Comparison of ENCODE assay signal across 1 cellular context in the genomic region with DNA sequence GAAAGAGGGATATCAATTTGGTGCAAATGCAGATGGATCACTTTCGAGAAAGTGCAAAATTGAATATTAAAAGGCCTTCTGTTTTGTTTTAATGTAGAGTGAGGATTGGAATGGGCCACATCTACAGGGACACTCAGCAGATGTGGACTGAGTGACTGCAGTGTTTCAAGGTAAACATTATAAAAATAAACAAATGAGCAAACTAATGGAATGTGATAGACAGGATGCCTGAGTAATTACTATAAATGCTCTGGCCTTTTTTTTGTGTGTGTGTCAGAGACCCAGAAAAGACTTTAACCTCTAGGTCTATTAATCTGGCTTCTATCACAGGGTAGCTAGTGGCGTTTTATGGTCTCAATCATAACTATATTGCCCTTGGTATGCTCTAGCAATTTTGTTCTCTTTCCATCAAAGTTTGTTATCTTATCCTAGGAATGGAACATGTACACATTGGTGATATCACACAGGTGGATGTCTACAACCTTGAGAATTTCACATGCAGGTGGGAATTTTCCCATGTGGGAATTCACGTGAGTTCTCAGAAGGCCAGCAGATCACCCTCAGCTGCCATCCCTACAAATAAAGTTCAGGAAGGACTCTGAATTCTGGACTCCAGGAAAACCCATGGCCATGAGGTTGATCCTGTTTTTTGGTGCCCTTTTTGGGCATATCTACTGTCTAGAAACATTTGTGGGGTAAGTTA.
TF ChIP-seq lines count a peak whose summit lies in the region.

Gene CPA2, plus strand, starts transcription at position 606 of the 703 bp plus-strand sequence. Its CDS starts 19 bp downstream, at position 625.

TF ChIP-seq in IMR-90, 13 proteins besides CTCF, POLR2A, EP300 and RAD21:
- TF ChIP-seq, protein P1, sequence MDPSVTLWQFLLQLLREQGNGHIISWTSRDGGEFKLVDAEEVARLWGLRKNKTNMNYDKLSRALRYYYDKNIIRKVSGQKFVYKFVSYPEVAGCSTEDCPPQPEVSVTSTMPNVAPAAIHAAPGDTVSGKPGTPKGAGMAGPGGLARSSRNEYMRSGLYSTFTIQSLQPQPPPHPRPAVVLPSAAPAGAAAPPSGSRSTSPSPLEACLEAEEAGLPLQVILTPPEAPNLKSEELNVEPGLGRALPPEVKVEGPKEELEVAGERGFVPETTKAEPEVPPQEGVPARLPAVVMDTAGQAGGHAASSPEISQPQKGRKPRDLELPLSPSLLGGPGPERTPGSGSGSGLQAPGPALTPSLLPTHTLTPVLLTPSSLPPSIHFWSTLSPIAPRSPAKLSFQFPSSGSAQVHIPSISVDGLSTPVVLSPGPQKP (IDR thresholded peaks at IDR 0.05; ENCODE audit: borderline replicate concordance, low read depth, low read length): no peak
- no peak for TF ChIP-seq NFE2L2 (IDR thresholded peaks at IDR 0.05; ENCODE audit: low read depth, low read length)
- no peak for TF ChIP-seq USF2 (IDR thresholded peaks at IDR 0.05; ENCODE audit: low read depth, low read length)
